ENCODE assay signal across 8 cellular contexts in the genomic region with DNA sequence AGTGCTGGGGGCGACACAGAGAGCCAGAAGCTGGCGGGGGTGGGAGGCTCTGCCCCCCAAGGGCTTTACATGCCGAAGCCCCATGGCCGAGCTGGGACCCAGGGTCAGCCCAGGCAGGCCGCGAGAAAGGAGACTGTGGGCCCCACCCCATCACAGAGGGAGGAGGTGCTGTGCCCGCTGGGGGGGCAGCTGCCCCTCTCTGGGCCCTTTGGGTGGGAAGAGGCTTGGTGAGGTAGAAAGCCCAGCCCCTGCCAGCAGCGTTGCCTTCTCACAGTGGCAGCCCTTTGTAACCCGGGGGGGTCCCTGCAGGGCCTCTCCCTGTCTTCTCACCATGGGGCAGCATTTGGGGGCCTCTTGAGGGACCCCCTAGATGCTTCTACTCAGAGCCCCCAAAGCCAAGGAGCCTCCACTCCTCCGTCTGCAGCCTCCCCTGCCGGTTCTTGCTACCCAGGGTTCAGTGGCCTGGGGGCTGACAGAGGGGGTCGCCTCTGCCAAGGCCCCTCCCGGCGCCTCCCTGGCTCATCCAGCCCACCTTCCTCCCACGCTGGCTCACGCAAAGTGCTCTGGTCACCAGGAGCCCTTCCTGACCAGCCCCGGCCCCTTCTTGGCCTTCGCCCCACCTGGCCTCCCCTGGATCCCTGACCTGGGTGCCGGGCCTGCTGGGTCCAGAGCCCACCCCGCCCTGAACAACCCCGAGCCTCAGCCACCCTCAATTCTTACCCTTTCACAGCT.
DNase-seq lines count a peak whose midpoint lies in the region; ATAC-seq, FAIRE-seq and TF ChIP-seq lines count a peak whose summit lies in the region.
"Not testable (repeated sequence)": the region's sequence is repeated elsewhere in the genome, so short reads cannot be mapped to it uniquely, and the experiment has no call there.

No MANE protein-coding gene starts in this region.

- H3K4me2 ChIP-seq in HepG2 (ENCODE audit: low read depth, low read length), result peak overlapping the region; percentile 27; the same call in 1 of the 2 replicates
- not testable (repeated sequence) for H3K4me2 ChIP-seq in parathyroid adenoma (ENCODE audit: low read length)

- H3K79me2 ChIP-seq in HepG2 (ENCODE audit: insufficient read depth, low read length); parathyroid adenoma: not testable (repeated sequence)

- peak overlapping the region; percentile 32 for H3K4me3 ChIP-seq in BE2C (ENCODE audit: low read depth, low read length)
- H3K4me3 ChIP-seq in HUES64 (ENCODE audit: low read length), result peak overlapping the region; percentile 27; the same call in 1 of the 2 replicates
- peak overlapping the region; percentile 42 to 53 (median 43) for H3K4me3 ChIP-seq in breast epithelium
- peak overlapping the region in 3 of 4 donors; percentile 46 to 51 (median 49) for H3K4me3 ChIP-seq in esophagus squamous epithelium
- H3K4me3 ChIP-seq in HepG2 (replicated peaks in 1 of 3; ENCODE audit: insufficient read depth in 1 of 3, low read depth in 2 of 3, low read length in 3 of 3), result peak overlapping the region in 2 of 3 experiments; percentile 54 to 59; a peak in 3 of 6 replicates
- not testable (repeated sequence) for H3K4me3 ChIP-seq in parathyroid adenoma (ENCODE audit: low read depth, low read length)
- H3K4me3 ChIP-seq in upper lobe of right lung, result peak overlapping the region; percentile 48

- H3K9me3 ChIP-seq in BE2C; HUES64 (ENCODE audit: insufficient read depth, low read depth, low read length); breast epithelium; esophagus squamous epithelium; HepG2 (ENCODE audit: low read length); parathyroid adenoma (ENCODE audit: control insufficient read depth, low read length); upper lobe of right lung: not testable (repeated sequence)

- TF ChIP-seq CTCF in BE2C (IDR thresholded peaks at IDR 0.05; ENCODE audit: low read depth, low read length); breast epithelium (IDR thresholded peaks at IDR 0.05); esophagus squamous epithelium (IDR thresholded peaks at IDR 0.05); HepG2 (CRISPR knock-in tag; IDR thresholded peaks at IDR 0.05); parathyroid adenoma (IDR thresholded peaks at IDR 0.05); upper lobe of right lung (IDR thresholded peaks at IDR 0.05): not testable (repeated sequence)

- not testable (repeated sequence) for H3K27me3 ChIP-seq in BE2C; HUES64 (ENCODE audit: insufficient read depth, low read length); breast epithelium; esophagus squamous epithelium; HepG2 (ENCODE audit: control insufficient read depth in 1 of 2, insufficient read depth in 2 of 2, low read length in 2 of 2); parathyroid adenoma (ENCODE audit: control insufficient read depth, insufficient read depth, low read length); upper lobe of right lung

- ATAC-seq in SK-N-SH treated with all-trans-retinoic acid at 6 μM for 48 hours (peak; percentile 72), HepG2 (peak; percentile 57; the same call in 1 of the 3 replicates)
- ATAC-seq in upper lobe of right lung, result not testable (repeated sequence)

- not testable (repeated sequence) for TF ChIP-seq RAD21 in HepG2 (CRISPR knock-in tag; IDR thresholded peaks at IDR 0.05)

- TSS peak; percentile 70 for BruUV-seq in HepG2 (replicated peaks; lab: Mats Ljungman, UMichigan)

- H3K27ac ChIP-seq in HUES64 (ENCODE audit: low read depth, low read length); HepG2 (ENCODE audit: extremely low read length, insufficient read depth, low read length); parathyroid adenoma; upper lobe of right lung: not testable (repeated sequence)
- peak overlapping the region in 1 of 2 donors; percentile 25 for H3K27ac ChIP-seq in breast epithelium
- peak overlapping the region in 2 of 4 donors; percentile 53 to 62 for H3K27ac ChIP-seq in esophagus squamous epithelium

- TF ChIP-seq POLR2A in breast epithelium (IDR thresholded peaks at IDR 0.05); esophagus squamous epithelium (IDR thresholded peaks at IDR 0.05); HepG2 (IDR thresholded peaks at IDR 0.05; ENCODE audit: insufficient read depth in 1 of 2, low read depth in 2 of 2, low read length in 2 of 2): not testable (repeated sequence)

- CTCF ChIA-PET in HepG2 (lab: Yijun Ruan, JAX; ENCODE audit: low intra/inter-chr PET ratio, low total read pairs), result not testable (repeated sequence)

- not testable (repeated sequence) for H4K20me1 ChIP-seq in HepG2 (ENCODE audit: insufficient read depth, low read length)

- not testable (repeated sequence) for TF ChIP-seq EP300 in HepG2 (IDR thresholded peaks at IDR 0.05; ENCODE audit: low read depth in 2 of 2, low read length in 2 of 2); HepG2 (CRISPR knock-in tag; IDR thresholded peaks at IDR 0.05; ENCODE audit: borderline replicate concordance)

- in situ Hi-C loops in HepG2 (cut with HindIII; ENCODE audit: extremely low pct_ligation_motif_present, low pct_unique_long_range_greater_than_20kb), result not testable (repeated sequence)

- not testable (repeated sequence) for H3K4me1 ChIP-seq in BE2C; HUES64 (ENCODE audit: insufficient read depth, low read length); breast epithelium; esophagus squamous epithelium; HepG2 (ENCODE audit: insufficient read depth, low read length); parathyroid adenoma; upper lobe of right lung

- 30% methylated on average over 3 of the region's 21 CpGs for whole genome bisulfite sequencing in HUES64
- WGBS in esophagus squamous epithelium, 2 donors, result no CpG with 5 or more reads among the region's 21 CpGs
- 20% methylated on average over 9 of the region's 21 CpGs for WGBS in HepG2 (ENCODE audit: low lambda C conversion rate)

- not testable (repeated sequence) for H3K9ac ChIP-seq in HUES64 (ENCODE audit: low read depth, low read length); parathyroid adenoma
- H3K9ac ChIP-seq in HepG2 (ENCODE audit: insufficient read depth, low read depth, low read length), result 0 out of 2 replicates have a peak overlapping the region, but pooled peaks have one; percentile 39

- intact Hi-C loops in breast epithelium (cut with DNase I; ENCODE audit: low total_unique reads); esophagus squamous epithelium (cut with DNase I); HepG2 (cut with micrococcal nuclease; ENCODE audit: unreplicated experiment); upper lobe of right lung (cut with DNase I): not testable (repeated sequence)

- H3K36me3 ChIP-seq in BE2C; HUES64 (ENCODE audit: insufficient read depth, low read length); breast epithelium; esophagus squamous epithelium; HepG2 (replicated peaks in 1 of 2; ENCODE audit: control insufficient read depth in 1 of 2, insufficient read depth in 2 of 2, low read length in 2 of 2); parathyroid adenoma (ENCODE audit: control insufficient read depth, insufficient read depth, low read length); upper lobe of right lung: not testable (repeated sequence)

- not testable (repeated sequence) for H2AFZ ChIP-seq in HepG2 (ENCODE audit: low read length)
- peak overlapping the region; percentile 56 for H2AFZ ChIP-seq in parathyroid adenoma

- POLR2A ChIA-PET in HepG2 (lab: Yijun Ruan, JAX), result not testable (repeated sequence)

- DNase-seq in BE2C; breast epithelium (ENCODE audit: low spot score in 2 of 2); esophagus squamous epithelium (lab: John Stamatoyannopoulos, UW); HepG2 (ENCODE audit: low spot score): not testable (repeated sequence)
- DNase-seq in upper lobe of right lung, result peak; percentile 31

- not testable (repeated sequence) for FAIRE-seq in HepG2 (lab: Jason Lieb, UNC)

TF ChIP-seq in HepG2, 621 proteins besides CTCF, POLR2A, EP300 and RAD21:
- TF ChIP-seq PHF8 (CRISPR knock-in tag; IDR thresholded peaks at IDR 0.05) (0 out of 2 replicates have a peak, but pooled peaks have one; percentile 15), ZFY (CRISPR knock-in tag; IDR thresholded peaks at IDR 0.05) (peak; percentile 36), ZNF768 (CRISPR knock-in tag; IDR thresholded peaks at IDR 0.05) (peak; percentile 91), RBFOX2 (IDR thresholded peaks at IDR 0.05; ENCODE audit: low read depth, low read length) (peak; percentile 43; the same call in 1 of the 2 replicates), MYC (CRISPR knock-in tag; IDR thresholded peaks at IDR 0.05; ENCODE audit: borderline replicate concordance) (0 out of 2 replicates have a peak, but pooled peaks have one; percentile 7)
- TF ChIP-seq, protein P1, sequence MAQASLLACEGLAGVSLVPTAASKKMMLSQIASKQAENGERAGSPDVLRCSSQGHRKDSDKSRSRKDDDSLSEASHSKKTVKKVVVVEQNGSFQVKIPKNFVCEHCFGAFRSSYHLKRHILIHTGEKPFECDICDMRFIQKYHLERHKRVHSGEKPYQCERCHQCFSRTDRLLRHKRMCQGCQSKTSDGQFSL (CRISPR knock-in tag; IDR thresholded peaks at IDR 0.05), result 0 out of 2 replicates have a peak, but pooled peaks have one; percentile 29
